In genomic region chr1:236795757-236796719, GRCh38 we compare ENCODE assay signal across 8 cellular contexts. TPM values are rescaled to one million over a fixed set of nuclear protein-coding genes. Genes with fewer than 3 reads are reported as not detected.
DNase-seq lines count a peak whose midpoint lies in the region; ATAC-seq and TF ChIP-seq lines count a peak whose summit lies in the region.

No MANE protein-coding gene starts in this region.

- intact Hi-C loops in PC-3 (cut with micrococcal nuclease) = no loop called here

- H3K9me2 ChIP-seq in PC-3 (replicated peaks; ENCODE audit: low read length) = no peaks in the 10 kb centered on the region

- CTCF ChIA-PET in PC-3 (lab: Charles Lee) = no interaction called here

- in situ Hi-C loops in ACHN (cut with HindIII; ENCODE audit: low pct_ligation_motif_present, low pct_unique_long_range_greater_than_20kb, low sequenced_read_pairs) = no loop called here
- in situ Hi-C loops in astrocyte of the spinal cord (cut with HindIII; ENCODE audit: low sequenced_read_pairs) = no loop called here

- peak; percentile 60 for DNase-seq in ACHN
- DNase-seq in PC-3 = peak; percentile 11
- peak; percentile 51 for DNase-seq in astrocyte of the spinal cord (ENCODE audit: low read depth, low spot score)
- peak; percentile 22 for DNase-seq in inferior parietal cortex (ENCODE audit: extremely low spot score)
- DNase-seq in stimulated activated CD4-positive, alpha-beta T cell treated with anti-CD3 and anti-CD28 coated beads, Interleukin-4, amount 100 ng/mL, for 1 hour = peak; percentile 77
- DNase-seq in middle frontal gyrus (ENCODE audit: extremely low spot score, low spot score) = no peak

- peak overlapping the region; percentile 97 for H3K4me2 ChIP-seq in PC-3 (ENCODE audit: low read length)

- H4K20me1 ChIP-seq in PC-3 (ENCODE audit: low read length) = peaks cover 4% of the 10 kb centered on the region; the same call in 1 of the 2 replicates

- ATAC-seq in GM18517 (IDR thresholded peaks at IDR 0.05; ENCODE audit: unreplicated experiment) (peak; percentile 30), HG03045 (IDR thresholded peaks at IDR 0.05; ENCODE audit: unreplicated experiment) (peak; percentile 37), PC-3 (peak; percentile 25)

- no peaks in the 10 kb centered on the region for H3K36me3 ChIP-seq in PC-3 (ENCODE audit: low read depth, low read length)

- H2AFZ ChIP-seq in PC-3 (ENCODE audit: low read length) = peak overlapping the region; percentile 89

- no peaks in the 10 kb centered on the region for H3F3A ChIP-seq in PC-3 (ENCODE audit: low read length, unreplicated experiment)

- TF ChIP-seq CTCF in PC-3 (conservative IDR thresholded peaks at IDR 0.05; ENCODE audit: low read depth, low read length) (no peak), astrocyte of the spinal cord (IDR thresholded peaks at IDR 0.05; ENCODE audit: low read depth, low read length) (no peak)

- H3K79me2 ChIP-seq in PC-3 (ENCODE audit: low read length) = peaks cover 56% of the 10 kb centered on the region

- POLR2A ChIA-PET in PC-3 (lab: Charles Lee; ENCODE audit: unreplicated experiment) = no interaction called here

- H3K27ac ChIP-seq in PC-3 (ENCODE audit: low read length) = peak overlapping the region; percentile 63

- H3K27me3 ChIP-seq in PC-3 (ENCODE audit: low read length) = no peaks in the 10 kb centered on the region

- H3K4me1 ChIP-seq in PC-3 (ENCODE audit: insufficient read depth, low read length) = no peaks in the 10 kb centered on the region

- peak overlapping the region; percentile 92 for H3K9ac ChIP-seq in PC-3 (ENCODE audit: low read length)

- H3K4me3 ChIP-seq in PC-3 (ENCODE audit: low read length) (peak overlapping the region; percentile 92), astrocyte of the spinal cord (ENCODE audit: low read depth, low read length) (peak overlapping the region; percentile 88)

- no peaks in the 10 kb centered on the region for H3K9me3 ChIP-seq in PC-3 (ENCODE audit: low read length)

- TSS peak; percentile 62 for BruUV-seq in PC-3 (replicated peaks; lab: Mats Ljungman, UMichigan)

RNA-seq across cellular contexts. Expression of gene MTR, which starts 0.9 kb away (rescaled TPM):
- total RNA-seq in PC-3 (2014; rRNA removed) = 14.2 and 15.6 TPM in 2 replicates
